In the genomic region with DNA sequence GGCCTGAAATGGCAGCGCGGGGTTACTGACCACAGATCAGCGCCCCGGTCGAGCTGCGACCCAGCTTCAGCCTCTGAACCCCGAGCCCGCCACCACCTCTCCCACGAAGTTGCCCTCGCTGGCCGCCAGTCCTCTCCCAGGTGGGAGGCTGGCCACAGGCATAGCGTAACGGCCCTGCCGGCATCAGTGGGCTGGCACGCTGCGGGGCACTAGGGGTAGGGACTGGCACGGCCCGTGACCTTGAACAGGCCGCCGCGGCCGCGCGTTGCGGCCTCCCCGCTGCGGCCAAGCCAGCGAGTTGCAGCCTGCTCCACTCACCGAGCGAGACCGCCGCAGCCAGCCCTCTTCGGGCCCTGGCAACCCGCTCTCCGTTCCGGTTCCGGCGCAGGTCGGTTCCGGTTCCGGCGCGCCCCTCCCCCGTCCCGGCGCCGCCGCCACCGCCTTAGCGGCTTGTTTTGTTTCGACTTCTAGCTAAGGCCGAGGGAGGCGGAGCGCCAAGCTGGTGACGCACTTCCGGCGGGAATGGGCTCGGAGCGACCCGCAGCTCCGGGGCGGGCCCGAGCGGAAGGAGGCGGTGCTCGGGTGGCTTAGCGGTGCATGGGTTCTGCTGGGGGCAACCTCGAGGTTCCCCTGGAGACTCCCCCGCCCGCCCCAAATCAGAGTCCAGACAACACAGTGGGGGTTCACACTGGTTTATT, we compare ENCODE assay signal across 8 cellular contexts. TPM values are rescaled to one million over a fixed set of nuclear protein-coding genes. Genes with fewer than 3 reads are reported as not detected.
DNase-seq lines count a peak whose midpoint lies in the region; TF ChIP-seq lines count a peak whose summit lies in the region.

A gene with protein sequence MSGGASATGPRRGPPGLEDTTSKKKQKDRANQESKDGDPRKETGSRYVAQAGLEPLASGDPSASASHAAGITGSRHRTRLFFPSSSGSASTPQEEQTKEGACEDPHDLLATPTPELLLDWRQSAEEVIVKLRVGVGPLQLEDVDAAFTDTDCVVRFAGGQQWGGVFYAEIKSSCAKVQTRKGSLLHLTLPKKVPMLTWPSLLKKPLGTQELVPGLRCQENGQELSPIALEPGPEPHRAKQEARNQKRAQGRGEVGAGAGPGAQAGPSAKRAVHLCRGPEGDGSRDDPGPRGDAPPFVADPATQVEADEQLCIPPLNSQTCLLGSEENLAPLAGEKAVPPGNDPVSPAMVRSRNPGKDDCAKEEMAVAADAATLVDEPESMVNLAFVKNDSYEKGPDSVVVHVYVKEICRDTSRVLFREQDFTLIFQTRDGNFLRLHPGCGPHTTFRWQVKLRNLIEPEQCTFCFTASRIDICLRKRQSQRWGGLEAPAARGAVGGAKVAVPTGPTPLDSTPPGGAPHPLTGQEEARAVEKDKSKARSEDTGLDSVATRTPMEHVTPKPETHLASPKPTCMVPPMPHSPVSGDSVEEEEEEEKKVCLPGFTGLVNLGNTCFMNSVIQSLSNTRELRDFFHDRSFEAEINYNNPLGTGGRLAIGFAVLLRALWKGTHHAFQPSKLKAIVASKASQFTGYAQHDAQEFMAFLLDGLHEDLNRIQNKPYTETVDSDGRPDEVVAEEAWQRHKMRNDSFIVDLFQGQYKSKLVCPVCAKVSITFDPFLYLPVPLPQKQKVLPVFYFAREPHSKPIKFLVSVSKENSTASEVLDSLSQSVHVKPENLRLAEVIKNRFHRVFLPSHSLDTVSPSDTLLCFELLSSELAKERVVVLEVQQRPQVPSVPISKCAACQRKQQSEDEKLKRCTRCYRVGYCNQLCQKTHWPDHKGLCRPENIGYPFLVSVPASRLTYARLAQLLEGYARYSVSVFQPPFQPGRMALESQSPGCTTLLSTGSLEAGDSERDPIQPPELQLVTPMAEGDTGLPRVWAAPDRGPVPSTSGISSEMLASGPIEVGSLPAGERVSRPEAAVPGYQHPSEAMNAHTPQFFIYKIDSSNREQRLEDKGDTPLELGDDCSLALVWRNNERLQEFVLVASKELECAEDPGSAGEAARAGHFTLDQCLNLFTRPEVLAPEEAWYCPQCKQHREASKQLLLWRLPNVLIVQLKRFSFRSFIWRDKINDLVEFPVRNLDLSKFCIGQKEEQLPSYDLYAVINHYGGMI (N-terminal part only) (minus strand): TSS at position 386 of the 698 bp plus-strand sequence. CDS start 1,678 bp downstream, outside the sequence.

- peak within 1 kb of the TSS; percentile 90 for H3K27ac Mint-ChIP-seq in activated naive CD8-positive, alpha-beta T cell

- peak within 1 kb of the TSS; percentile 89 for H3K4me3 ChIP-seq in HAP-1
- H3K4me3 ChIP-seq in ovary: peak within 1 kb of the TSS; percentile 80
- H3K4me3 ChIP-seq in thyroid gland (replicated peaks in 1 of 3): peak within 1 kb of the TSS; percentile 96 to 97 (median 96)

- TF ChIP-seq EP300 in ovary (IDR thresholded peaks at IDR 0.05): no peak

- H3K27me3 ChIP-seq in HAP-1 (ENCODE audit: low read depth): no peaks in the 10 kb centered on the region
- no peaks in the 10 kb centered on the region for H3K27me3 ChIP-seq in ovary
- no peaks in the 10 kb centered on the region for H3K27me3 ChIP-seq in thyroid gland

- peaks cover 40% of the 10 kb centered on the region for H3K36me3 ChIP-seq in HAP-1 (replicated peaks)
- H3K36me3 ChIP-seq in ovary: no peaks in the 10 kb centered on the region
- peaks cover 57 to 74% of the 10 kb centered on the region in 2 donors for H3K36me3 ChIP-seq in thyroid gland

- H3K36me3 Mint-ChIP-seq in activated naive CD8-positive, alpha-beta T cell: peaks cover 3% of the 10 kb centered on the region

- H3K27ac ChIP-seq in ovary: peak within 1 kb of the TSS; percentile 83 to 91
- H3K27ac ChIP-seq in thyroid gland: peak within 1 kb of the TSS; percentile 90 to 95 (median 91)

- H3K27me3 Mint-ChIP-seq in activated naive CD8-positive, alpha-beta T cell: no peaks in the 10 kb centered on the region

- no peaks in the 10 kb centered on the region for H3K9me3 Mint-ChIP-seq in activated naive CD8-positive, alpha-beta T cell (ENCODE audit: low read depth)

- intact Hi-C loops in ovary (cut with DNase I): no loop called here
- intact Hi-C loops in thyroid gland (cut with DNase I): no loop called here

- in situ Hi-C loops in HAP-1 (cut with MboI; ENCODE audit: low sequenced_read_pairs): no loop called here

- H3K4me1 ChIP-seq in HAP-1 (peaks cover 5% of the 10 kb centered on the region; the same call in 1 of the 2 replicates), ovary (ENCODE audit: insufficient read depth) (peaks cover 7% of the 10 kb centered on the region), thyroid gland (peaks cover 10 to 17% of the 10 kb centered on the region in 2 donors)

- DNase-seq in GM03348 (ENCODE audit: low spot score) (peak; percentile 96), HAP-1 (ENCODE audit: low spot score in 2 of 2) (peak; percentile 85 to 95), MV-4-11 (lab: John Stamatoyannopoulos, UW) (peak; percentile 89), SKM-1 treated with dmso at 0.1 percent for 144 hours (lab: John Stamatoyannopoulos, UW; ENCODE audit: unreplicated experiment) (peak; percentile 87), glomerular visceral epithelial cell (ENCODE audit: extremely low spot score) (peak; percentile 90), ovary (peak; percentile 95 to 98 (median 96)), thyroid gland (peak; percentile 95)

- peak; percentile 75 for TF ChIP-seq POLR2A in ovary (IDR thresholded peaks at IDR 0.05)
- TF ChIP-seq POLR2A in thyroid gland (IDR thresholded peaks at IDR 0.05): peak; percentile 15 to 81

- H3K9me3 ChIP-seq in HAP-1 (no peaks in the 10 kb centered on the region), ovary (no peaks in the 10 kb centered on the region), thyroid gland (no peaks in the 10 kb centered on the region)

- H3K4me1 Mint-ChIP-seq in activated naive CD8-positive, alpha-beta T cell (ENCODE audit: low read depth): peaks cover 19% of the 10 kb centered on the region

- WGBS in ovary, 3 donors: 0 to 1% (median 1%) methylated on average over 62 to 70 of the region's 70 CpGs
- WGBS in thyroid gland, 2 donors: 2% methylated on average over 19 to 27 of the region's 70 CpGs

- no peak for TF ChIP-seq CTCF in ovary (IDR thresholded peaks at IDR 0.05)
- TF ChIP-seq CTCF in thyroid gland (IDR thresholded peaks at IDR 0.05): no peak

- peak within 1 kb of the TSS; percentile 90 for H3K4me3 Mint-ChIP-seq in activated naive CD8-positive, alpha-beta T cell

RNA-seq across cellular contexts. Expression of the gene that starts here (rescaled TPM):
- total RNA-seq in ovary (10 to 100 TPM; 38.3 to 71.4 (median 53.8) TPM), thyroid gland (100 to 1,000 TPM in 1 of 4 donors, 10 to 100 TPM in 3; 72.3 to 104 (median 77.4) TPM)
- 10 to 100 TPM; 21.7 to 33.3 TPM for polyA plus RNA-seq in ovary

Comparison
In these comparisons a context has a peak if more than half of its experiments do, and no peak if none do; other contexts are left out.
1. Peak in every context shown above with its lines: DNase-seq, H3K4me3 ChIP-seq and H3K27ac ChIP-seq.